27 cellular contexts compared by ENCODE assay signal in the genomic region with DNA sequence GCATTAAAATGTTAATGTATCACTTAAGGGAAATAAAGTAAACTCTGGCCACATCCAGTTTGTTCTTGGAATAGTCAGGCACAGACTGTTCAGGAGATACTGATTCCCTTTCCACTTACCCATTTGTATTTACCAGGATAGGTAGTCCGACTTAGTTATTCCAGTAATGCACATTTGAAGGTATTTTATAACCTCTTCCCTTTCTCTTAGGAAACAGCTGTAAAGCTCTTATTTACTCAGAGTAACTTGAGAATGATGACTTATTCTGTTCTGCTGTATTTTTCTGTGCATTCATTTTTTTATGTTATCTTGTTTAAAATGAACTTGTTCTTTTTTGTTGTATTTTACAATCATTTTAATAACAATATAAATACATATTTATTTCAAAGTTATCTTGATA.
"Had no signal": no experiment of that assay in that cellular context is flagged by ENCODE, and none has a peak within 500 bp of the region (broad histone marks: within the 10 kb centered on the region; RNA-seq: fewer than 3 reads in every experiment).

No MANE protein-coding gene starts in this region.

- DNase-seq: activated CD4-positive, alpha-beta memory T cell treated with anti-CD3 and anti-CD28 coated beads, Interleukin-2, amount 10 ng/mL, durations not matched to agents 7 days and 5 days; activated CD4-positive, alpha-beta T cell treated with anti-CD3 and anti-CD28 coated beads, Interleukin-2, amount 50 U/mL, for 1 hour; activated CD4-positive, CD25-positive, alpha-beta regulatory T cell; activated gamma-delta T cell; activated naive CD4-positive, alpha-beta T cell treated with anti-CD3 and anti-CD28 coated beads, Interleukin-2, amount 10 ng/mL, durations not matched to agents 7 days and 5 days; activated naive CD8-positive, alpha-beta T cell treated with anti-CD3 and anti-CD28 coated beads for 36 hours; activated T-cell treated with anti-CD3 and anti-CD28 coated beads for 4 hours; activated T-cell treated with anti-CD3 and anti-CD28 coated beads, Interleukin-2, amount 50 U/mL, for 48 hours; aorta; central memory CD4-positive, alpha-beta T cell; MM.1S; NCI-H1105; NCI-H1436; NCI-H1694 treated with DMSO at 0.1 percent for 48 hours; NCI-H2081; NCI-H2171 treated with DMSO at 0.1 percent for 48 hours; NCI-H226; NCI-H526; PC-9; Right ventricle myocardium superior; SK-N-SH; T-helper 1 cell had no signal

- H3K9me3 ChIP-seq: breast epithelium, SJCRH30, SK-N-SH had no signal

- H3K27ac ChIP-seq: breast epithelium, KMS-11, PC-9, SJCRH30, VCaP had no signal

- H3K27me3 ChIP-seq: breast epithelium, SJCRH30 had no signal

- H3K4me1 ChIP-seq: breast epithelium had no signal

- H3K9ac ChIP-seq: KMS-11, SK-N-SH had no signal

- H3K9me2 ChIP-seq: SK-N-SH had no signal

- H3K36me3 ChIP-seq: breast epithelium, SJCRH30 had no signal

- H3K4me3 ChIP-seq: breast epithelium, PC-9, SJCRH30 had no signal

- H3K4me2 ChIP-seq: KMS-11, PC-9, SK-N-SH had no signal

- ATAC-seq: activated T-helper 17 cell treated with anti-CD3 and anti-CD28 coated beads, Interleukin-2, amount 50 U/mL, for 72 hours had no signal

- H2AFZ ChIP-seq: PC-9 had no signal
